Comparison of ENCODE assay signal across 23 cellular contexts in genomic region chr22:28260619-28261018, GRCh38.
DNase-seq lines count a peak whose midpoint lies in the region; FAIRE-seq and TF ChIP-seq lines count a peak whose summit lies in the region.
"Had no signal": no experiment of that assay in that cellular context is flagged by ENCODE, and none has a peak within 500 bp of the region (broad histone marks: within the 10 kb centered on the region; RNA-seq: fewer than 3 reads in every experiment).

No MANE protein-coding gene starts in this region.

- H3K27ac Mint-ChIP-seq in mesothelial cell of epicardium (peak overlapping the region; percentile 65), nephron progenitor cell (peak overlapping the region; percentile 68), neural progenitor cell (peak overlapping the region; percentile 13)
- H3K27ac Mint-ChIP-seq in activated naive CD8-positive, alpha-beta T cell treated with anti-CD3 and anti-CD28 coated beads for 36 hours = no peak overlapping the region
- H3K27ac Mint-ChIP-seq: CD14-positive monocyte; CD4-positive, alpha-beta memory T cell; CD4-positive, CD25-positive, alpha-beta regulatory T cell had no signal

- no peak overlapping the region for H3K4me3 Mint-ChIP-seq in mesothelial cell of epicardium
- no peak overlapping the region for H3K4me3 Mint-ChIP-seq in nephron progenitor cell
- no peak overlapping the region for H3K4me3 Mint-ChIP-seq in neural progenitor cell
- no peak overlapping the region for H3K4me3 Mint-ChIP-seq in activated naive CD8-positive, alpha-beta T cell treated with anti-CD3 and anti-CD28 coated beads for 36 hours
- H3K4me3 Mint-ChIP-seq: CD14-positive monocyte; CD4-positive, alpha-beta memory T cell; CD4-positive, CD25-positive, alpha-beta regulatory T cell; CD8-positive, alpha-beta memory T cell had no signal

- no peaks in the 10 kb centered on the region for H3K27me3 Mint-ChIP-seq in mesothelial cell of epicardium (ENCODE audit: low read depth)
- no peaks in the 10 kb centered on the region for H3K27me3 Mint-ChIP-seq in nephron progenitor cell (ENCODE audit: low read depth, poor library complexity)
- H3K27me3 Mint-ChIP-seq in neural progenitor cell (ENCODE audit: insufficient read depth, low read depth) = no peaks in the 10 kb centered on the region
- no peaks in the 10 kb centered on the region for H3K27me3 Mint-ChIP-seq in activated naive CD8-positive, alpha-beta T cell treated with anti-CD3 and anti-CD28 coated beads for 36 hours
- H3K27me3 Mint-ChIP-seq: CD4-positive, CD25-positive, alpha-beta regulatory T cell had no signal

- peaks cover 11% of the 10 kb centered on the region for H3K36me3 Mint-ChIP-seq in mesothelial cell of epicardium
- peaks cover 48% of the 10 kb centered on the region for H3K36me3 Mint-ChIP-seq in nephron progenitor cell (ENCODE audit: low read depth)
- peaks cover 13% of the 10 kb centered on the region for H3K36me3 Mint-ChIP-seq in neural progenitor cell
- H3K36me3 Mint-ChIP-seq in activated naive CD8-positive, alpha-beta T cell treated with anti-CD3 and anti-CD28 coated beads for 36 hours = no peaks in the 10 kb centered on the region
- H3K36me3 Mint-ChIP-seq: CD14-positive monocyte; CD4-positive, alpha-beta memory T cell; CD4-positive, CD25-positive, alpha-beta regulatory T cell; CD8-positive, alpha-beta memory T cell had no signal

- H3K4me1 ChIP-seq in neural progenitor cell = no peaks in the 10 kb centered on the region
- H3K4me1 ChIP-seq: BE2C had no signal

- H3K27ac ChIP-seq in neural progenitor cell = no peak overlapping the region
- H3K27ac ChIP-seq: BLaER1 had no signal

- H3K9me3 ChIP-seq in neural progenitor cell (ENCODE audit: low read depth) = no peaks in the 10 kb centered on the region
- H3K9me3 ChIP-seq: BE2C, BLaER1 had no signal

- no peaks in the 10 kb centered on the region for H3F3A ChIP-seq in neural progenitor cell (ENCODE audit: low read depth)

- no peak for DNase-seq in mesothelial cell of epicardium (ENCODE audit: low spot score in 2 of 2, unreplicated experiment in 2 of 2)
- no peak for DNase-seq in nephron progenitor cell
- no peak for DNase-seq in neural progenitor cell (ENCODE audit: low spot score)
- DNase-seq in urothelium cell line (ENCODE audit: low spot score) = no peak
- DNase-seq in activated naive CD8-positive, alpha-beta T cell treated with anti-CD3 and anti-CD28 coated beads for 36 hours = no peak
- no peak for DNase-seq in activated CD4-positive, alpha-beta T cell treated with anti-CD3 and anti-CD28 coated beads for 1 hour
- no peak for DNase-seq in NCI-H1930 (lab: John Stamatoyannopoulos, UW)
- DNase-seq: 8988T; ACHN; BE2C; C1 segment of cervical spinal cord; CD4-positive, alpha-beta memory T cell; CD4-positive, CD25-positive, alpha-beta regulatory T cell; CD8-positive, alpha-beta memory T cell; COR-L47; DMS79 treated with DMSO at 0.1 percent for 48 hours; GF-D8 had no signal

- no peaks in the 10 kb centered on the region for H3K27me3 ChIP-seq in neural progenitor cell
- H3K27me3 ChIP-seq: BE2C, BLaER1 had no signal

- no peak overlapping the region for H2AFZ ChIP-seq in neural progenitor cell (replicated peaks)

- H3K9me3 Mint-ChIP-seq in mesothelial cell of epicardium (peaks cover 10% of the 10 kb centered on the region), nephron progenitor cell (peaks cover 36% of the 10 kb centered on the region), neural progenitor cell (peaks cover 8% of the 10 kb centered on the region)
- H3K9me3 Mint-ChIP-seq in activated naive CD8-positive, alpha-beta T cell treated with anti-CD3 and anti-CD28 coated beads for 36 hours = no peaks in the 10 kb centered on the region
- H3K9me3 Mint-ChIP-seq: CD14-positive monocyte had no signal

- peak; percentile 68 for FAIRE-seq in urothelium cell line (lab: Jason Lieb, UNC)
- FAIRE-seq: A204.1, G401.6, GM12891, GM19239 had no signal

- H3K4me1 Mint-ChIP-seq in mesothelial cell of epicardium (peaks cover 16% of the 10 kb centered on the region), nephron progenitor cell (peaks cover 26% of the 10 kb centered on the region), neural progenitor cell (no peaks in the 10 kb centered on the region)
- H3K4me1 Mint-ChIP-seq in activated naive CD8-positive, alpha-beta T cell treated with anti-CD3 and anti-CD28 coated beads for 36 hours = no peaks in the 10 kb centered on the region
- H3K4me1 Mint-ChIP-seq: CD14-positive monocyte; CD4-positive, alpha-beta memory T cell; CD4-positive, CD25-positive, alpha-beta regulatory T cell; CD8-positive, alpha-beta memory T cell had no signal

- H3K4me2 ChIP-seq in neural progenitor cell = no peak overlapping the region
- H3K4me2 ChIP-seq: BLaER1 had no signal

- TF ChIP-seq CTCF in mesothelial cell of epicardium (IDR thresholded peaks at IDR 0.05; ENCODE audit: unreplicated experiment) = no peak
- no peak for TF ChIP-seq CTCF in nephron progenitor cell (IDR thresholded peaks at IDR 0.05)
- no peak for TF ChIP-seq CTCF in neural progenitor cell (IDR thresholded peaks at IDR 0.05)

- H3K4me3 ChIP-seq in neural progenitor cell = no peak overlapping the region
- H3K4me3 ChIP-seq: BLaER1 had no signal

- peaks cover 8% of the 10 kb centered on the region for H4K20me1 ChIP-seq in neural progenitor cell (ENCODE audit: low read depth)
- H4K20me1 ChIP-seq: BLaER1 had no signal

- H3K9ac ChIP-seq in neural progenitor cell = no peak overlapping the region
- H3K9ac ChIP-seq: BLaER1 had no signal

- H3K79me2 ChIP-seq in neural progenitor cell (ENCODE audit: low read depth) = no peaks in the 10 kb centered on the region

- H3K36me3 ChIP-seq in neural progenitor cell = peaks cover 5% of the 10 kb centered on the region
- H3K36me3 ChIP-seq: BE2C, BLaER1 had no signal
